Comparison of ENCODE assay signal across 1 cellular context in the genomic region with DNA sequence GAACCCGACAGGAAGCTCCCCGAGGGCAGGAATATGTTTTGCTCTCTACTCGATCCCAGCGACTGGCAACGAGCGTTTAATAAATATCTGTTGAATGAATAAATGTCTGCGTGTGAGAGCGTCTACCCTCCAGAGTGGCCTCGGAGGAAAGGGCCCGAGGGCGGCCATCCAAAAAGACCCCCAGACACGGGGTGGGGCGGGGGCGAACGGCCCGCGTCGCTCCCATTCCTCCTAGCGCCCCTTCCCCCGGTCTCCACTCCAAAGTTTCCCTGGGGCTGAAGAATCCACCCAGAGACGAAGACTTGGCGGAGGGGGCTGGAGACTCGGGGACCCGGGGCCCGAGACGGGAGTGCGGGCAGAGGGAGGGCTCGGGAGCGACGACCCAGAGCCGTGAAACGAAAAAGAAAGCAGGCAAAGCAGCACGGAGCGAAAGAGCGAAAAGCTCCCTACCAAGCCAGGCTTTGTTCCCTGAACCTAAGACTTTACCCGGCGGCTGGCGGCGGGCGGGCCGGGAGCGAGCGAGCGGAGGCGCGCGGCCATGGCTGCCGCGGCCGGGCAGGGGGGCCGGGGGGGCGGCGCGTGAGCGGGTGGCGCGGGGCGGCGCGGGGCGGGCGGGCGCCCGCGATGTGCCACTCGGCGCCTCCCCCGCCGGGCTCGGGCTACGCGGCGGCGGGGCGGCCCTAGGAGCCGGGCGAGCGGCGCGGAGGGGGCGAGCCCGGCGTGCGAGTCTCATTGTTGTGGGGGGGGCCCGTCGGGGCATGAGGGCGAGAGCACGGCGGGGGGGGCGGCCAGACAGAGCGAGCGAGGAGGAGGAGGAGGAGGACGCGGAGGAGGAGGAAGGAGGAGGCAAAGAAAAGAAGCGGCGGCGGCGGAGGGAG.
TF ChIP-seq lines count a peak whose summit lies in the region.

A gene (plus strand): TSS at position 629 of the 878 bp plus-strand sequence. CDS start 360 bp downstream, outside the sequence.

TF ChIP-seq in H1, 55 proteins besides CTCF, POLR2A, EP300 and RAD21 (continued from another document):
- TF ChIP-seq, protein P1, sequence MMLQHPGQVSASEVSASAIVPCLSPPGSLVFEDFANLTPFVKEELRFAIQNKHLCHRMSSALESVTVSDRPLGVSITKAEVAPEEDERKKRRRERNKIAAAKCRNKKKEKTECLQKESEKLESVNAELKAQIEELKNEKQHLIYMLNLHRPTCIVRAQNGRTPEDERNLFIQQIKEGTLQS (IDR thresholded peaks at IDR 0.05; ENCODE audit: insufficient read depth, low read depth, low read length), result no peak
- TF ChIP-seq, protein P2, sequence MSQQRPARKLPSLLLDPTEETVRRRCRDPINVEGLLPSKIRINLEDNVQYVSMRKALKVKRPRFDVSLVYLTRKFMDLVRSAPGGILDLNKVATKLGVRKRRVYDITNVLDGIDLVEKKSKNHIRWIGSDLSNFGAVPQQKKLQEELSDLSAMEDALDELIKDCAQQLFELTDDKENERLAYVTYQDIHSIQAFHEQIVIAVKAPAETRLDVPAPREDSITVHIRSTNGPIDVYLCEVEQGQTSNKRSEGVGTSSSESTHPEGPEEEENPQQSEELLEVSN (IDR thresholded peaks at IDR 0.05), result no peak
- TF ChIP-seq TAF7 (optimal IDR thresholded peaks at IDR 0.05; ENCODE audit: borderline replicate concordance, low read depth, low read length), result peak; percentile 3
- no peak; the same call in 1 of the 2 replicates for TF ChIP-seq YY1 (IDR thresholded peaks at IDR 0.05; ENCODE audit: low read depth, low read length)
- TF ChIP-seq TCF12 (IDR thresholded peaks at IDR 0.05; ENCODE audit: low read depth, low read length), result no peak
- TF ChIP-seq, protein P3, sequence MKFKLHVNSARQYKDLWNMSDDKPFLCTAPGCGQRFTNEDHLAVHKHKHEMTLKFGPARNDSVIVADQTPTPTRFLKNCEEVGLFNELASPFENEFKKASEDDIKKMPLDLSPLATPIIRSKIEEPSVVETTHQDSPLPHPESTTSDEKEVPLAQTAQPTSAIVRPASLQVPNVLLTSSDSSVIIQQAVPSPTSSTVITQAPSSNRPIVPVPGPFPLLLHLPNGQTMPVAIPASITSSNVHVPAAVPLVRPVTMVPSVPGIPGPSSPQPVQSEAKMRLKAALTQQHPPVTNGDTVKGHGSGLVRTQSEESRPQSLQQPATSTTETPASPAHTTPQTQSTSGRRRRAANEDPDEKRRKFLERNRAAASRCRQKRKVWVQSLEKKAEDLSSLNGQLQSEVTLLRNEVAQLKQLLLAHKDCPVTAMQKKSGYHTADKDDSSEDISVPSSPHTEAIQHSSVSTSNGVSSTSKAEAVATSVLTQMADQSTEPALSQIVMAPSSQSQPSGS (IDR thresholded peaks at IDR 0.05; ENCODE audit: low read length), result no peak
- TF ChIP-seq HDAC2 (IDR thresholded peaks at IDR 0.05; ENCODE audit: borderline replicate concordance in 1 of 2, low read depth in 2 of 2, low read length in 2 of 2), result no peak; a peak in 1 of 4 replicates
- no peak for TF ChIP-seq CEBPB (IDR thresholded peaks at IDR 0.05; ENCODE audit: low read depth, low read length)
- TF ChIP-seq, protein P4, sequence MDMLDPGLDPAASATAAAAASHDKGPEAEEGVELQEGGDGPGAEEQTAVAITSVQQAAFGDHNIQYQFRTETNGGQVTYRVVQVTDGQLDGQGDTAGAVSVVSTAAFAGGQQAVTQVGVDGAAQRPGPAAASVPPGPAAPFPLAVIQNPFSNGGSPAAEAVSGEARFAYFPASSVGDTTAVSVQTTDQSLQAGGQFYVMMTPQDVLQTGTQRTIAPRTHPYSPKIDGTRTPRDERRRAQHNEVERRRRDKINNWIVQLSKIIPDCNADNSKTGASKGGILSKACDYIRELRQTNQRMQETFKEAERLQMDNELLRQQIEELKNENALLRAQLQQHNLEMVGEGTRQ (IDR thresholded peaks at IDR 0.05; ENCODE audit: low read length), result no peak
- peak; percentile 32; the same call in 1 of the 2 replicates for TF ChIP-seq SUZ12 (IDR thresholded peaks at IDR 0.05; ENCODE audit: low read length)
- TF ChIP-seq SIN3A (conservative IDR thresholded peaks at IDR 0.05 in 1 of 2, IDR thresholded peaks at IDR 0.05 in 1 of 2; ENCODE audit: low read depth in 1 of 2, low read length in 2 of 2), result 0 out of 4 replicates have a peak, but pooled peaks of 1 of the 2 experiments have one; percentile 30
